Comparison of ENCODE assay signal across 22 cellular contexts in the genomic region with DNA sequence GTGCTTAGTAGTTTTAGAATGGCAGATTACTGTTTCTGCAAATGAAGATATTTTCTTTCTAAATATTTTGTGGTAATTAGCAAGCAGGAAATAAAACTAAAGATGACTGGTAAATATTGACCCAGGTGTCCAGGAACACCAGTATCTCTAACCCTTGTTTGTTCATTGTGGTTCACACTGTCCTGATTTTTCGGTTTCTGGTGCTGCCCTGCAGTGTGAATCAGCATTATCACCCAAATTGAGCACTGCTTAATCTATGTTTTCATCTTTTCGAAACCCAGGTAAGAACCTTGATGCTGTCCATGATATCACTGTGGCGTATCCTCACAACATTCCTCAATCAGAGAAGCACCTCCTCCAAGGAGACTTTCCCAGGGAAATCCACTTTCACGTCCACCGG.
DNase-seq lines count a peak whose midpoint lies in the region; ATAC-seq and TF ChIP-seq lines count a peak whose summit lies in the region.
"Had no signal": no experiment of that assay in that cellular context is flagged by ENCODE, and none has a peak within 500 bp of the region (broad histone marks: within the 10 kb centered on the region; RNA-seq: fewer than 3 reads in every experiment).

No MANE protein-coding gene starts in this region.

- H4K20me1 ChIP-seq in GM23248 (ENCODE audit: insufficient read depth), result no peaks in the 10 kb centered on the region
- H4K20me1 ChIP-seq: BLaER1 treated with 17β-estradiol and CSF1 and Interleukin-3, amounts not matched to agents 10 nM and 100 nM had no signal

- H3K4me3 ChIP-seq in GM23248, result no peak overlapping the region
- H3K4me3 ChIP-seq: BLaER1 treated with 17β-estradiol and CSF1 and Interleukin-3, amounts not matched to agents 10 nM and 100 nM; Peyer's patch; SJCRH30 had no signal

- H3K79me2 ChIP-seq in GM23248 (ENCODE audit: insufficient read depth), result no peaks in the 10 kb centered on the region

- H3K27me3 Mint-ChIP-seq in progenitor cell of endocrine pancreas, result no peaks in the 10 kb centered on the region
- H3K27me3 Mint-ChIP-seq: CD8-positive, alpha-beta memory T cell had no signal

- no peaks in the 10 kb centered on the region for H3K4me1 ChIP-seq in GM23248 (ENCODE audit: insufficient read depth)
- H3K4me1 ChIP-seq: BLaER1 treated with 17β-estradiol and CSF1 and Interleukin-3, amounts not matched to agents 10 nM and 100 nM; Peyer's patch; SJCRH30 had no signal

- peaks cover 21% of the 10 kb centered on the region for H3K4me1 Mint-ChIP-seq in progenitor cell of endocrine pancreas (ENCODE audit: low read depth)
- H3K4me1 Mint-ChIP-seq: CD8-positive, alpha-beta memory T cell; H9 had no signal

- ATAC-seq in GM21360 (IDR thresholded peaks at IDR 0.05; ENCODE audit: unreplicated experiment), result no peak

- H3K9me3 Mint-ChIP-seq in progenitor cell of endocrine pancreas (ENCODE audit: low read depth), result no peaks in the 10 kb centered on the region
- H3K9me3 Mint-ChIP-seq: CD8-positive, alpha-beta memory T cell; H9; HFFc6 had no signal

- H3K9ac ChIP-seq in GM23248, result no peak overlapping the region
- H3K9ac ChIP-seq: BLaER1 treated with 17β-estradiol and CSF1 and Interleukin-3, amounts not matched to agents 10 nM and 100 nM had no signal

- peaks cover 23% of the 10 kb centered on the region for H3K36me3 Mint-ChIP-seq in progenitor cell of endocrine pancreas (ENCODE audit: insufficient read depth)

- H3K27ac ChIP-seq in GM23248, result no peak overlapping the region
- H3K27ac ChIP-seq: BLaER1 treated with 17β-estradiol and CSF1 and Interleukin-3, amounts not matched to agents 10 nM and 100 nM; Peyer's patch; SJCRH30 had no signal

- no peaks in the 10 kb centered on the region for H3K9me3 ChIP-seq in GM23248 (ENCODE audit: low read depth)
- H3K9me3 ChIP-seq: BLaER1 treated with 17β-estradiol and CSF1 and Interleukin-3, amounts not matched to agents 10 nM and 100 nM; Peyer's patch; SJCRH30 had no signal

- in situ Hi-C loops in GM23248 (cut with MboI), result no loop called here

- H3K27me3 ChIP-seq in GM23248 (replicated peaks; ENCODE audit: insufficient read depth), result no peaks in the 10 kb centered on the region
- H3K27me3 ChIP-seq: BLaER1 treated with 17β-estradiol and CSF1 and Interleukin-3, amounts not matched to agents 10 nM and 100 nM; Peyer's patch; SJCRH30 had no signal

- peaks cover 7% of the 10 kb centered on the region; the same call in 1 of the 2 replicates for H3K36me3 ChIP-seq in GM23248 (ENCODE audit: low read depth)

- 98 to 99% methylated on average over 5 of the region's 5 CpGs for WGBS in GM23248 (ENCODE audit: low coverage in 1 of 2, low lambda C conversion rate in 2 of 2, missing lambda C conversion rate in 2 of 2), 2 experiments

- no peak overlapping the region for H3K4me2 ChIP-seq in GM23248 (ENCODE audit: unreplicated experiment)
- H3K4me2 ChIP-seq: BLaER1 treated with 17β-estradiol and CSF1 and Interleukin-3, amounts not matched to agents 10 nM and 100 nM had no signal

- H3K27ac Mint-ChIP-seq in progenitor cell of endocrine pancreas, result peak overlapping the region; percentile 31
- H3K27ac Mint-ChIP-seq: H9, HFFc6 had no signal

- H2AFZ ChIP-seq in GM23248, result no peak overlapping the region

- no peak overlapping the region for H3K4me3 Mint-ChIP-seq in progenitor cell of endocrine pancreas (ENCODE audit: low read depth)
- H3K4me3 Mint-ChIP-seq: CD8-positive, alpha-beta memory T cell; H9; HFFc6 had no signal

- H3F3A ChIP-seq in GM23248 (ENCODE audit: insufficient read depth), result no peaks in the 10 kb centered on the region

- H3K9me2 ChIP-seq in GM23248 (ENCODE audit: insufficient read depth), result no peaks in the 10 kb centered on the region

- DNase-seq in NCI-H2196 (lab: John Stamatoyannopoulos, UW; ENCODE audit: unreplicated experiment) (peak; percentile 33), NCI-H2196 treated with DMSO at 0.1 percent for 48 hours (lab: John Stamatoyannopoulos, UW; ENCODE audit: unreplicated experiment) (no peak), NCI-H146 (lab: John Stamatoyannopoulos, UW) (peak; percentile 53), RPMI8226 (peak; percentile 57), progenitor cell of endocrine pancreas (ENCODE audit: low spot score, unreplicated experiment) (no peak), UCSD-AML1 (lab: John Stamatoyannopoulos, UW; ENCODE audit: unreplicated experiment) (no peak), GM23248 (no peak)
- DNase-seq: 8988T; CD8-positive, alpha-beta memory T cell; DMS79; H9; HFFc6; NCI-H1105; NCI-H1694; NCI-H2171; NCI-H446; NCI-H526; Peyer's patch; SJCRH30; T-helper 1 cell had no signal

- no peak for TF ChIP-seq CTCF in progenitor cell of endocrine pancreas (IDR thresholded peaks at IDR 0.05; ENCODE audit: unreplicated experiment)

Comparison
In these comparisons a context has a peak if more than half of its experiments do, and no peak if none do; other contexts are left out.
1. DNase-seq: peak in NCI-H2196 (single experiment), NCI-H146 (single experiment) and RPMI8226 (single experiment); none in NCI-H2196 treated with DMSO at 0.1 percent for 48 hours (single experiment), progenitor cell of endocrine pancreas (single experiment), UCSD-AML1 (single experiment) and GM23248 (single experiment).